Comparison of ENCODE assay signal across 1 cellular context in the genomic region with DNA sequence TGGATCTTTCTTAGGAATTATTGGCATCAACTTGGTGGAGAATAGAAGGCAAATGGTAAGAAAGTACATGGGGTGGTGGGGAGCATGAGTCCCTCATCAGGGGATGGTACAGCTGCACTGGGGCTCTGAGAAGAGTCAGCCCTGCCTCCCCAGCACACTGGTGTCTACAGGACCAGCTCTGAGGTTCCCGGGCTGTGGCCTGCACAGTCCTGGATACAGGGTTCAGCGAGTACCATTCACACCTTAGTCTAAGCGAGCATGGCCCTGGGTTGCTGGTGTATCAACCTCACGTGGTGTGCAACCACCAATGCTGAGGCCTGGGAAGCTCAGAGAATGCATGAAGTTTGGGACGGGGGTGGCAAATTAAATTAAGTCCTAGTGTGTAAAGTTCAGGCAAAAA.
TF ChIP-seq lines count a peak whose summit lies in the region.

No MANE protein-coding gene starts in this region.

TF ChIP-seq in HepG2, 621 proteins besides CTCF, POLR2A, EP300 and RAD21 (continued from another document):
- TF ChIP-seq, protein P1, sequence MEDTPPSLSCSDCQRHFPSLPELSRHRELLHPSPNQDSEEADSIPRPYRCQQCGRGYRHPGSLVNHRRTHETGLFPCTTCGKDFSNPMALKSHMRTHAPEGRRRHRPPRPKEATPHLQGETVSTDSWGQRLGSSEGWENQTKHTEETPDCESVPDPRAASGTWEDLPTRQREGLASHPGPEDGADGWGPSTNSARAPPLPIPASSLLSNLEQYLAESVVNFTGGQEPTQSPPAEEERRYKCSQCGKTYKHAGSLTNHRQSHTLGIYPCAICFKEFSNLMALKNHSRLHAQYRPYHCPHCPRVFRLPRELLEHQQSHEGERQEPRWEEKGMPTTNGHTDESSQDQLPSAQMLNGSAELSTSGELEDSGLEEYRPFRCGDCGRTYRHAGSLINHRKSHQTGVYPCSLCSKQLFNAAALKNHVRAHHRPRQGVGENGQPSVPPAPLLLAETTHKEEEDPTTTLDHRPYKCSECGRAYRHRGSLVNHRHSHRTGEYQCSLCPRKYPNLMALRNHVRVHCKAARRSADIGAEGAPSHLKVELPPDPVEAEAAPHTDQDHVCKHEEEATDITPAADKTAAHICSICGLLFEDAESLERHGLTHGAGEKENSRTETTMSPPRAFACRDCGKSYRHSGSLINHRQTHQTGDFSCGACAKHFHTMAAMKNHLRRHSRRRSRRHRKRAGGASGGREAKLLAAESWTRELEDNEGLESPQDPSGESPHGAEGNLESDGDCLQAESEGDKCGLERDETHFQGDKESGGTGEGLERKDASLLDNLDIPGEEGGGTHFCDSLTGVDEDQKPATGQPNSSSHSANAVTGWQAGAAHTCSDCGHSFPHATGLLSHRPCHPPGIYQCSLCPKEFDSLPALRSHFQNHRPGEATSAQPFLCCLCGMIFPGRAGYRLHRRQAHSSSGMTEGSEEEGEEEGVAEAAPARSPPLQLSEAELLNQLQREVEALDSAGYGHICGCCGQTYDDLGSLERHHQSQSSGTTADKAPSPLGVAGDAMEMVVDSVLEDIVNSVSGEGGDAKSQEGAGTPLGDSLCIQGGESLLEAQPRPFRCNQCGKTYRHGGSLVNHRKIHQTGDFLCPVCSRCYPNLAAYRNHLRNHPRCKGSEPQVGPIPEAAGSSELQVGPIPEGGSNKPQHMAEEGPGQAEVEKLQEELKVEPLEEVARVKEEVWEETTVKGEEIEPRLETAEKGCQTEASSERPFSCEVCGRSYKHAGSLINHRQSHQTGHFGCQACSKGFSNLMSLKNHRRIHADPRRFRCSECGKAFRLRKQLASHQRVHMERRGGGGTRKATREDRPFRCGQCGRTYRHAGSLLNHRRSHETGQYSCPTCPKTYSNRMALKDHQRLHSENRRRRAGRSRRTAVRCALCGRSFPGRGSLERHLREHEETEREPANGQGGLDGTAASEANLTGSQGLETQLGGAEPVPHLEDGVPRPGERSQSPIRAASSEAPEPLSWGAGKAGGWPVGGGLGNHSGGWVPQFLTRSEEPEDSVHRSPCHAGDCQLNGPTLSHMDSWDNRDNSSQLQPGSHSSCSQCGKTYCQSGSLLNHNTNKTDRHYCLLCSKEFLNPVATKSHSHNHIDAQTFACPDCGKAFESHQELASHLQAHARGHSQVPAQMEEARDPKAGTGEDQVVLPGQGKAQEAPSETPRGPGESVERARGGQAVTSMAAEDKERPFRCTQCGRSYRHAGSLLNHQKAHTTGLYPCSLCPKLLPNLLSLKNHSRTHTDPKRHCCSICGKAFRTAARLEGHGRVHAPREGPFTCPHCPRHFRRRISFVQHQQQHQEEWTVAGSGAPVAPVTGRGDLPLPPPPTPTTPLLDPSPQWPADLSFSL (CRISPR knock-in tag; IDR thresholded peaks at IDR 0.05), result no peak
- TF ChIP-seq, protein P2, sequence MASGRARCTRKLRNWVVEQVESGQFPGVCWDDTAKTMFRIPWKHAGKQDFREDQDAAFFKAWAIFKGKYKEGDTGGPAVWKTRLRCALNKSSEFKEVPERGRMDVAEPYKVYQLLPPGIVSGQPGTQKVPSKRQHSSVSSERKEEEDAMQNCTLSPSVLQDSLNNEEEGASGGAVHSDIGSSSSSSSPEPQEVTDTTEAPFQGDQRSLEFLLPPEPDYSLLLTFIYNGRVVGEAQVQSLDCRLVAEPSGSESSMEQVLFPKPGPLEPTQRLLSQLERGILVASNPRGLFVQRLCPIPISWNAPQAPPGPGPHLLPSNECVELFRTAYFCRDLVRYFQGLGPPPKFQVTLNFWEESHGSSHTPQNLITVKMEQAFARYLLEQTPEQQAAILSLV (CRISPR knock-in tag; IDR thresholded peaks at IDR 0.05; ENCODE audit: borderline replicate concordance), result no peak
- TF ChIP-seq, protein P3, sequence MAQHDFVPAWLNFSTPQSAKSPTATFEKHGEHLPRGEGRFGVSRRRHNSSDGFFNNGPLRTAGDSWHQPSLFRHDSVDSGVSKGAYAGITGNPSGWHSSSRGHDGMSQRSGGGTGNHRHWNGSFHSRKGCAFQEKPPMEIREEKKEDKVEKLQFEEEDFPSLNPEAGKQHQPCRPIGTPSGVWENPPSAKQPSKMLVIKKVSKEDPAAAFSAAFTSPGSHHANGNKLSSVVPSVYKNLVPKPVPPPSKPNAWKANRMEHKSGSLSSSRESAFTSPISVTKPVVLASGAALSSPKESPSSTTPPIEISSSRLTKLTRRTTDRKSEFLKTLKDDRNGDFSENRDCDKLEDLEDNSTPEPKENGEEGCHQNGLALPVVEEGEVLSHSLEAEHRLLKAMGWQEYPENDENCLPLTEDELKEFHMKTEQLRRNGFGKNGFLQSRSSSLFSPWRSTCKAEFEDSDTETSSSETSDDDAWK (CRISPR knock-in tag; IDR thresholded peaks at IDR 0.05), result no peak
- no peak for TF ChIP-seq NCOA1 (CRISPR knock-in tag; IDR thresholded peaks at IDR 0.05)
- TF ChIP-seq, protein P4, sequence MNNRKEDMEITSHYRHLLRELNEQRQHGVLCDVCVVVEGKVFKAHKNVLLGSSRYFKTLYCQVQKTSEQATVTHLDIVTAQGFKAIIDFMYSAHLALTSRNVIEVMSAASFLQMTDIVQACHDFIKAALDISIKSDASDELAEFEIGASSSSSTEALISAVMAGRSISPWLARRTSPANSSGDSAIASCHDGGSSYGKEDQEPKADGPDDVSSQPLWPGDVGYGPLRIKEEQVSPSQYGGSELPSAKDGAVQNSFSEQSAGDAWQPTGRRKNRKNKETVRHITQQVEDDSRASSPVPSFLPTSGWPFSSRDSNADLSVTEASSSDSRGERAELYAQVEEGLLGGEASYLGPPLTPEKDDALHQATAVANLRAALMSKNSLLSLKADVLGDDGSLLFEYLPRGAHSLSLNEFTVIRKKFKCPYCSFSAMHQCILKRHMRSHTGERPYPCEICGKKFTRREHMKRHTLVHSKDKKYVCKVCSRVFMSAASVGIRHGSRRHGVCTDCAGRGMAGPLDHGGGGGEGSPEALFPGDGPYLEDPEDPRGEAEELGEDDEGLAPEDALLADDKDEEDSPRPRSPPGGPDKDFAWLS (CRISPR knock-in tag; IDR thresholded peaks at IDR 0.05; ENCODE audit: borderline replicate concordance), result no peak
- TF ChIP-seq, protein P5, sequence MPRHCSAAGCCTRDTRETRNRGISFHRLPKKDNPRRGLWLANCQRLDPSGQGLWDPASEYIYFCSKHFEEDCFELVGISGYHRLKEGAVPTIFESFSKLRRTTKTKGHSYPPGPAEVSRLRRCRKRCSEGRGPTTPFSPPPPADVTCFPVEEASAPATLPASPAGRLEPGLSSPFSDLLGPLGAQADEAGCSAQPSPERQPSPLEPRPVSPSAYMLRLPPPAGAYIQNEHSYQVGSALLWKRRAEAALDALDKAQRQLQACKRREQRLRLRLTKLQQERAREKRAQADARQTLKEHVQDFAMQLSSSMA (CRISPR knock-in tag; IDR thresholded peaks at IDR 0.05), result no peak
- TF ChIP-seq, protein P6, sequence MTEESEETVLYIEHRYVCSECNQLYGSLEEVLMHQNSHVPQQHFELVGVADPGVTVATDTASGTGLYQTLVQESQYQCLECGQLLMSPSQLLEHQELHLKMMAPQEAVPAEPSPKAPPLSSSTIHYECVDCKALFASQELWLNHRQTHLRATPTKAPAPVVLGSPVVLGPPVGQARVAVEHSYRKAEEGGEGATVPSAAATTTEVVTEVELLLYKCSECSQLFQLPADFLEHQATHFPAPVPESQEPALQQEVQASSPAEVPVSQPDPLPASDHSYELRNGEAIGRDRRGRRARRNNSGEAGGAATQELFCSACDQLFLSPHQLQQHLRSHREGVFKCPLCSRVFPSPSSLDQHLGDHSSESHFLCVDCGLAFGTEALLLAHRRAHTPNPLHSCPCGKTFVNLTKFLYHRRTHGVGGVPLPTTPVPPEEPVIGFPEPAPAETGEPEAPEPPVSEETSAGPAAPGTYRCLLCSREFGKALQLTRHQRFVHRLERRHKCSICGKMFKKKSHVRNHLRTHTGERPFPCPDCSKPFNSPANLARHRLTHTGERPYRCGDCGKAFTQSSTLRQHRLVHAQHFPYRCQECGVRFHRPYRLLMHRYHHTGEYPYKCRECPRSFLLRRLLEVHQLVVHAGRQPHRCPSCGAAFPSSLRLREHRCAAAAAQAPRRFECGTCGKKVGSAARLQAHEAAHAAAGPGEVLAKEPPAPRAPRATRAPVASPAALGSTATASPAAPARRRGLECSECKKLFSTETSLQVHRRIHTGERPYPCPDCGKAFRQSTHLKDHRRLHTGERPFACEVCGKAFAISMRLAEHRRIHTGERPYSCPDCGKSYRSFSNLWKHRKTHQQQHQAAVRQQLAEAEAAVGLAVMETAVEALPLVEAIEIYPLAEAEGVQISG (CRISPR knock-in tag; IDR thresholded peaks at IDR 0.05), result no peak
- no peak for TF ChIP-seq TEAD2 (CRISPR knock-in tag; IDR thresholded peaks at IDR 0.05)
- TF ChIP-seq ZFX (CRISPR knock-in tag; IDR thresholded peaks at IDR 0.05; ENCODE audit: low read depth), result no peak
- TF ChIP-seq, protein P7, sequence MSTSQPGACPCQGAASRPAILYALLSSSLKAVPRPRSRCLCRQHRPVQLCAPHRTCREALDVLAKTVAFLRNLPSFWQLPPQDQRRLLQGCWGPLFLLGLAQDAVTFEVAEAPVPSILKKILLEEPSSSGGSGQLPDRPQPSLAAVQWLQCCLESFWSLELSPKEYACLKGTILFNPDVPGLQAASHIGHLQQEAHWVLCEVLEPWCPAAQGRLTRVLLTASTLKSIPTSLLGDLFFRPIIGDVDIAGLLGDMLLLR (CRISPR knock-in tag; IDR thresholded peaks at IDR 0.05), result no peak
